ENCODE assay signal across 25 cellular contexts in genomic region chr12:96260644-96261043, GRCh38.
DNase-seq lines count a peak whose midpoint lies in the region; ATAC-seq, FAIRE-seq and TF ChIP-seq lines count a peak whose summit lies in the region.
"Had no signal": no experiment of that assay in that cellular context is flagged by ENCODE, and none has a peak within 500 bp of the region (broad histone marks: within the 10 kb centered on the region; RNA-seq: fewer than 3 reads in every experiment).

No MANE protein-coding gene starts in this region.

- no peak overlapping the region for H3K4me2 ChIP-seq in K562 (ENCODE audit: insufficient read depth, low read length)
- H3K4me2 ChIP-seq: A549, BLaER1, SK-N-SH had no signal

- H3K27me3 ChIP-seq in CD8-positive, alpha-beta memory T cell (ENCODE audit: insufficient read depth, low read length, poor library complexity, severe bottlenecking), result no peaks in the 10 kb centered on the region
- H3K27me3 ChIP-seq in K562 (ENCODE audit: control insufficient read depth in 2 of 2, insufficient read depth in 2 of 2, low read length in 2 of 2), result no peaks in the 10 kb centered on the region
- H3K27me3 ChIP-seq: BLaER1, brain microvascular endothelial cell, pancreas had no signal

- H2AFZ ChIP-seq in K562 (ENCODE audit: low read depth, low read length), result no peak overlapping the region

- no peak overlapping the region for H3K4me3 ChIP-seq in CD8-positive, alpha-beta memory T cell (ENCODE audit: low read length)
- no peak overlapping the region for H3K4me3 ChIP-seq in K562
- H3K4me3 ChIP-seq: A549, BLaER1, coronary artery, pancreas had no signal

- no TSS peak for BruUV-seq in K562 (replicated peaks; lab: Mats Ljungman, UMichigan)

- POLR2A ChIA-PET in activated CD8-positive, alpha-beta T cell treated with anti-CD3 and anti-CD28 coated beads for 36 hours (lab: Charles Lee), result no interaction called here
- POLR2A ChIA-PET in activated CD8-positive, alpha-beta T cell treated with anti-CD3 and anti-CD28 coated beads, Interleukin-2, amount 10 ng/mL, durations not matched to agents 7 days and 5 days (lab: Charles Lee), result interaction anchor here (0.7 to 2.6 kb wide), 2 partner anchors 139 to 1313 kb away, joined by 3 to 6 read pairs; partner anchors contain the start of gene CDK17
- POLR2A ChIA-PET in CD8-positive, alpha-beta memory T cell (lab: Charles Lee), result no interaction called here
- POLR2A ChIA-PET in K562 (lab: Yijun Ruan, JAX), result interaction anchor here (0.8 kb wide), 1 partner anchor 11 kb away, joined by 4 read pairs; no protein-coding TSS in a partner anchor

- H3K79me2 ChIP-seq in K562 (ENCODE audit: control insufficient read depth, insufficient read depth, low read length), result no peaks in the 10 kb centered on the region

- WGBS in K562 (ENCODE audit: insufficient coverage, low coverage, missing lambda C conversion rate), result 76% methylated on average over 3 of the region's 3 CpGs

- no peaks in the 10 kb centered on the region for H3K27me3 Mint-ChIP-seq in activated CD8-positive, alpha-beta T cell treated with anti-CD3 and anti-CD28 coated beads for 36 hours
- H3K27me3 Mint-ChIP-seq in activated CD8-positive, alpha-beta T cell treated with anti-CD3 and anti-CD28 coated beads, Interleukin-2, amount 10 ng/mL, durations not matched to agents 7 days and 5 days (ENCODE audit: low read depth), result no peaks in the 10 kb centered on the region
- peaks cover 0 to 1% of the 10 kb centered on the region in 2 donors for H3K27me3 Mint-ChIP-seq in CD8-positive, alpha-beta memory T cell
- H3K27me3 Mint-ChIP-seq in natural killer cell (ENCODE audit: low read depth in 2 of 2), result no peaks in the 10 kb centered on the region

- intact Hi-C loops in activated CD8-positive, alpha-beta T cell treated with anti-CD3 and anti-CD28 coated beads for 36 hours (cut with micrococcal nuclease), result no loop called here
- intact Hi-C loops in K562 (cut with micrococcal nuclease) (no loop called here), natural killer cell (cut with micrococcal nuclease) (no loop called here), cardiac septum (cut with DNase I) (no loop called here)

- no peaks in the 10 kb centered on the region for H3K9me1 ChIP-seq in K562 (ENCODE audit: control insufficient read depth, insufficient read depth, low read length)

- no peak for ATAC-seq in activated CD8-positive, alpha-beta T cell treated with anti-CD3 and anti-CD28 coated beads for 36 hours
- ATAC-seq in activated CD8-positive, alpha-beta T cell treated with anti-CD3 and anti-CD28 coated beads, Interleukin-2, amount 10 ng/mL, durations not matched to agents 7 days and 5 days, result no peak
- ATAC-seq in K562 (no peak), natural killer cell (no peak), GM18870 (IDR thresholded peaks at IDR 0.05; ENCODE audit: unreplicated experiment) (no peak)
- ATAC-seq: A549; activated T-cell treated with anti-CD3 and anti-CD28 coated beads, Interleukin-2, amount 50 U/mL, for 4 hours; pancreas; right cardiac atrium had no signal

- no peak overlapping the region for H3K4me3 Mint-ChIP-seq in activated CD8-positive, alpha-beta T cell treated with anti-CD3 and anti-CD28 coated beads for 36 hours
- no peak overlapping the region for H3K4me3 Mint-ChIP-seq in activated CD8-positive, alpha-beta T cell treated with anti-CD3 and anti-CD28 coated beads, Interleukin-2, amount 10 ng/mL, durations not matched to agents 7 days and 5 days
- H3K4me3 Mint-ChIP-seq in CD8-positive, alpha-beta memory T cell, result no peak overlapping the region
- H3K4me3 Mint-ChIP-seq in natural killer cell, result no peak overlapping the region
- H3K4me3 Mint-ChIP-seq: activated T-cell treated with anti-CD3 and anti-CD28 coated beads, Interleukin-2, amount 50 U/mL, for 4 hours; endodermal cell; T-helper 2 cell treated with Interferon-gamma antibody and Interleukin-4, amounts not matched to agents 5 μg/mL and 100 μg/mL, for 36 hours had no signal

- peaks cover 13% of the 10 kb centered on the region for H3K4me1 ChIP-seq in CD8-positive, alpha-beta memory T cell (ENCODE audit: insufficient read depth, low read length)
- peaks cover 0 to 6% of the 10 kb centered on the region in 2 experiments; a peak in 1 of 5 replicates for H3K4me1 ChIP-seq in K562 (replicated peaks in 1 of 2; ENCODE audit: control insufficient read depth in 2 of 2, insufficient read depth in 2 of 2, low read length in 2 of 2)
- H3K4me1 ChIP-seq: BLaER1 had no signal

- H3K27ac ChIP-seq in CD8-positive, alpha-beta memory T cell (ENCODE audit: low read depth, low read length), result no peak overlapping the region
- H3K27ac ChIP-seq in K562 (ENCODE audit: extremely low read depth, low read depth, low read length), result no peak overlapping the region
- H3K27ac ChIP-seq: A549, BLaER1, brain microvascular endothelial cell, coronary artery, pancreas, RWPE1, VCaP had no signal

- H3K36me3 Mint-ChIP-seq in activated CD8-positive, alpha-beta T cell treated with anti-CD3 and anti-CD28 coated beads for 36 hours (ENCODE audit: low read depth), result peaks cover 35% of the 10 kb centered on the region
- H3K36me3 Mint-ChIP-seq in activated CD8-positive, alpha-beta T cell treated with anti-CD3 and anti-CD28 coated beads, Interleukin-2, amount 10 ng/mL, durations not matched to agents 7 days and 5 days (ENCODE audit: low read depth), result peaks cover 43% of the 10 kb centered on the region
- peaks cover 9 to 52% (median 18%) of the 10 kb centered on the region in 3 donors for H3K36me3 Mint-ChIP-seq in CD8-positive, alpha-beta memory T cell
- peaks cover 15% of the 10 kb centered on the region for H3K36me3 Mint-ChIP-seq in natural killer cell

- no peak for FAIRE-seq in K562 (lab: Jason Lieb, UNC)
- FAIRE-seq: A549, D721Med, pancreas had no signal

- no peak for TF ChIP-seq RAD21 in K562 (CRISPR knock-in tag; conservative IDR thresholded peaks at IDR 0.05 in 1 of 2, IDR thresholded peaks at IDR 0.05 in 1 of 2)

- no peaks in the 10 kb centered on the region for H3K9me3 ChIP-seq in CD8-positive, alpha-beta memory T cell (ENCODE audit: low read length)
- no peaks in the 10 kb centered on the region for H3K9me3 ChIP-seq in K562 (replicated peaks; ENCODE audit: control insufficient read depth, insufficient read depth, low read depth, low read length)
- H3K9me3 ChIP-seq: A549, BLaER1, pancreas, SK-N-SH had no signal

- no peaks in the 10 kb centered on the region for H3K9me3 Mint-ChIP-seq in activated CD8-positive, alpha-beta T cell treated with anti-CD3 and anti-CD28 coated beads for 36 hours
- H3K9me3 Mint-ChIP-seq in activated CD8-positive, alpha-beta T cell treated with anti-CD3 and anti-CD28 coated beads, Interleukin-2, amount 10 ng/mL, durations not matched to agents 7 days and 5 days (ENCODE audit: insufficient read depth), result no peaks in the 10 kb centered on the region
- H3K9me3 Mint-ChIP-seq in CD8-positive, alpha-beta memory T cell, result no peaks in the 10 kb centered on the region
- no peaks in the 10 kb centered on the region for H3K9me3 Mint-ChIP-seq in natural killer cell
- H3K9me3 Mint-ChIP-seq: activated T-cell treated with anti-CD3 and anti-CD28 coated beads, Interleukin-2, amount 50 U/mL, for 4 hours; endodermal cell; T-helper 2 cell treated with Interferon-gamma antibody and Interleukin-4, amounts not matched to agents 5 μg/mL and 100 μg/mL, for 36 hours had no signal

- H3K4me1 Mint-ChIP-seq in activated CD8-positive, alpha-beta T cell treated with anti-CD3 and anti-CD28 coated beads for 36 hours (ENCODE audit: low read depth), result peaks cover 6% of the 10 kb centered on the region
- peaks cover 5% of the 10 kb centered on the region for H3K4me1 Mint-ChIP-seq in activated CD8-positive, alpha-beta T cell treated with anti-CD3 and anti-CD28 coated beads, Interleukin-2, amount 10 ng/mL, durations not matched to agents 7 days and 5 days (ENCODE audit: low read depth)
- H3K4me1 Mint-ChIP-seq in CD8-positive, alpha-beta memory T cell, result peaks cover 12 to 23% (median 19%) of the 10 kb centered on the region in 3 donors
- H3K4me1 Mint-ChIP-seq in natural killer cell, result peaks cover 16 to 26% of the 10 kb centered on the region in 2 donors

- TF ChIP-seq EP300 in K562 (IDR thresholded peaks at IDR 0.05; ENCODE audit: low read length), result no peak

- peaks cover 12% of the 10 kb centered on the region for H3K36me3 ChIP-seq in CD8-positive, alpha-beta memory T cell (ENCODE audit: insufficient read depth, low read length)
- peaks cover 20% of the 10 kb centered on the region; the same call in 1 of the 3 replicates for H3K36me3 ChIP-seq in K562 (ENCODE audit: control insufficient read depth, insufficient read depth, low read length)
- H3K36me3 ChIP-seq: pancreas had no signal

- in situ Hi-C loops in K562 (cut with MboI), result no loop called here

- H3K9ac ChIP-seq in K562 (ENCODE audit: insufficient read depth in 1 of 2, low read depth in 2 of 2, low read length in 2 of 2), result no peak overlapping the region
- H3K9ac ChIP-seq: BLaER1, SK-N-SH had no signal

- H3K27ac Mint-ChIP-seq in activated CD8-positive, alpha-beta T cell treated with anti-CD3 and anti-CD28 coated beads for 36 hours, result peak overlapping the region; percentile 24
- H3K27ac Mint-ChIP-seq in activated CD8-positive, alpha-beta T cell treated with anti-CD3 and anti-CD28 coated beads, Interleukin-2, amount 10 ng/mL, durations not matched to agents 7 days and 5 days, result no peak overlapping the region
- peak overlapping the region in 7 of 8 donors; percentile 40 to 84 (median 64) for H3K27ac Mint-ChIP-seq in CD8-positive, alpha-beta memory T cell
- peak overlapping the region; percentile 62 to 77 for H3K27ac Mint-ChIP-seq in natural killer cell
- H3K27ac Mint-ChIP-seq: endodermal cell; T-helper 2 cell treated with Interferon-gamma antibody and Interleukin-4, amounts not matched to agents 5 μg/mL and 100 μg/mL, for 36 hours had no signal

- TF ChIP-seq CTCF in activated CD8-positive, alpha-beta T cell treated with anti-CD3 and anti-CD28 coated beads for 36 hours (IDR thresholded peaks at IDR 0.05), result no peak
- TF ChIP-seq CTCF in K562 (IDR thresholded peaks at IDR 0.05 in 2 of 3, conservative IDR thresholded peaks at IDR 0.05 in 1 of 3; ENCODE audit: insufficient read depth in 2 of 3, low read depth in 1 of 3, low read length in 3 of 3), result no peak
- TF ChIP-seq CTCF in natural killer cell (IDR thresholded peaks at IDR 0.05), result no peak

- 0 out of 2 replicates have a peak, but pooled peaks have one; percentile 31 for TF ChIP-seq POLR2A in K562 (conservative IDR thresholded peaks at IDR 0.05)

- no peaks in the 10 kb centered on the region for H4K20me1 ChIP-seq in K562 (replicated peaks; ENCODE audit: control insufficient read depth, insufficient read depth, low read length)

- CTCF ChIA-PET in activated CD8-positive, alpha-beta T cell treated with anti-CD3 and anti-CD28 coated beads for 36 hours (lab: Charles Lee), result no interaction called here
- CTCF ChIA-PET in activated CD8-positive, alpha-beta T cell treated with anti-CD3 and anti-CD28 coated beads, Interleukin-2, amount 10 ng/mL, durations not matched to agents 7 days and 5 days (lab: Charles Lee), result interaction anchor here (1.0 to 1.6 kb wide), 4 partner anchors 45 to 256 kb away, joined by 3 to 5 read pairs (median 3); partner anchors contain the start of gene CDK17
- CTCF ChIA-PET in CD8-positive, alpha-beta memory T cell (lab: Charles Lee), result interaction anchor here (1.5 kb wide), 1 partner anchor 140 kb away, joined by 6 read pairs; the partner anchor contains the start of gene CDK17
- CTCF ChIA-PET in K562 (lab: Yijun Ruan, JAX; ENCODE audit: low intra/inter-chr PET ratio), result no interaction called here

- DNase-seq in activated CD8-positive, alpha-beta T cell treated with anti-CD3 and anti-CD28 coated beads for 36 hours, result no peak
- no peak for DNase-seq in activated CD8-positive, alpha-beta T cell treated with anti-CD3 and anti-CD28 coated beads, Interleukin-2, amount 10 ng/mL, durations not matched to agents 7 days and 5 days
- no peak for DNase-seq in CD8-positive, alpha-beta memory T cell
- DNase-seq in K562 (ENCODE audit: extremely low read depth in 1 of 4, low spot score in 3 of 4) (no peak), natural killer cell (no peak), cardiac septum (ENCODE audit: low spot score) (no peak), NCI-H187 treated with DMSO at 0.1 percent for 48 hours (lab: John Stamatoyannopoulos, UW) (no peak)
- DNase-seq: activated T-cell treated with anti-CD3 and anti-CD28 coated beads, Interleukin-2, amount 50 U/mL, for 4 hours; brain microvascular endothelial cell; endodermal cell; H7; KBM-7; NCI-H526 treated with DMSO at 0.1 percent for 48 hours; pancreas; right cardiac atrium; SK-N-SH; stimulated activated CD4-positive, alpha-beta T cell treated with anti-CD3 and anti-CD28 coated beads, Interleukin-12 subunit alpha, Interleukin-12 subunit beta, amount 100 ng/mL, for 4 hours had no signal

Comparison
In these comparisons a context has a peak if more than half of its experiments do, and no peak if none do; other contexts are left out.
1. CTCF ChIA-PET loops: an anchor here in activated CD8-positive, alpha-beta T cell treated with anti-CD3 and anti-CD28 coated beads, Interleukin-2, amount 10 ng/mL, durations not matched to agents 7 days and 5 days (1.0 to 1.6 kb wide) and CD8-positive, alpha-beta memory T cell (1.5 kb wide); none called in activated CD8-positive, alpha-beta T cell treated with anti-CD3 and anti-CD28 coated beads for 36 hours and K562.
2. POLR2A ChIA-PET loops: an anchor here in activated CD8-positive, alpha-beta T cell treated with anti-CD3 and anti-CD28 coated beads, Interleukin-2, amount 10 ng/mL, durations not matched to agents 7 days and 5 days (0.7 to 2.6 kb wide) and K562 (0.8 kb wide); none called in activated CD8-positive, alpha-beta T cell treated with anti-CD3 and anti-CD28 coated beads for 36 hours and CD8-positive, alpha-beta memory T cell.